In genomic region chr5:65307088-65307487, GRCh38 we compare ENCODE assay signal across 33 cellular contexts.
"Had no signal": no experiment of that assay in that cellular context is flagged by ENCODE, and none has a peak within 500 bp of the region (broad histone marks: within the 10 kb centered on the region; RNA-seq: fewer than 3 reads in every experiment).

No MANE protein-coding gene starts in this region.

- H3K27me3 Mint-ChIP-seq: activated B cell treated with CpG ODN at 0.5 μM for 24 hours; activated CD8-positive, alpha-beta memory T cell treated with anti-CD3 and anti-CD28 coated beads, Interleukin-2, amount 10 ng/mL, durations not matched to agents 7 days and 5 days; brain; naive thymus-derived CD4-positive, alpha-beta T cell; stimulated activated memory B cell treated with anti-CD40 and anti-IgM and Interleukin-4, amounts not matched to agents 10 μg/mL and 1 μg/mL and 100 μg/mL, for 72 hours; stimulated activated naive CD8-positive, alpha-beta T cell treated with anti-CD3 and anti-CD28 coated beads, Interleukin-15, amount 100 ng/mL, for 72 hours had no signal

- H3K4me1 Mint-ChIP-seq: activated B cell treated with CpG ODN at 0.5 μM for 24 hours; activated CD8-positive, alpha-beta memory T cell treated with anti-CD3 and anti-CD28 coated beads, Interleukin-2, amount 10 ng/mL, durations not matched to agents 7 days and 5 days; brain; naive thymus-derived CD4-positive, alpha-beta T cell; stimulated activated memory B cell treated with anti-CD40 and anti-IgM and Interleukin-4, amounts not matched to agents 10 μg/mL and 1 μg/mL and 100 μg/mL, for 72 hours; stimulated activated naive CD8-positive, alpha-beta T cell treated with anti-CD3 and anti-CD28 coated beads, Interleukin-15, amount 100 ng/mL, for 72 hours had no signal

- H3K79me2 ChIP-seq: hepatocyte had no signal

- H3K4me1 ChIP-seq: pancreas, prostate gland, thyroid gland, upper lobe of left lung, vagina had no signal

- H3K9me3 Mint-ChIP-seq: activated B cell treated with CpG ODN at 0.5 μM for 24 hours; activated naive CD4-positive, alpha-beta T cell treated with anti-CD3 and anti-CD28 coated beads, Interleukin-2, amount 50 U/mL, for 72 hours; naive thymus-derived CD4-positive, alpha-beta T cell; stimulated activated memory B cell treated with anti-CD40 and anti-IgM and Interleukin-4, amounts not matched to agents 10 μg/mL and 1 μg/mL and 100 μg/mL, for 72 hours; stimulated activated naive CD8-positive, alpha-beta T cell treated with anti-CD3 and anti-CD28 coated beads, Interleukin-15, amount 100 ng/mL, for 72 hours; T-helper 2 cell treated with Interferon-gamma antibody and Interleukin-4, amounts not matched to agents 5 μg/mL and 100 μg/mL, for 36 hours had no signal

- H3K36me3 ChIP-seq: cardiac muscle cell, pancreas, prostate gland, thyroid gland, upper lobe of left lung, vagina had no signal

- H3K4me2 ChIP-seq: hepatocyte had no signal

- H3K4me3 ChIP-seq: cardiac muscle cell, hepatocyte, pancreas, prostate gland, thyroid gland, upper lobe of left lung, vagina had no signal

- H3K9me3 ChIP-seq: pancreas, prostate gland, thyroid gland, upper lobe of left lung, vagina had no signal

- H2AFZ ChIP-seq: hepatocyte had no signal

- H3K4me3 Mint-ChIP-seq: activated B cell treated with CpG ODN at 0.5 μM for 24 hours; activated CD8-positive, alpha-beta memory T cell treated with anti-CD3 and anti-CD28 coated beads, Interleukin-2, amount 10 ng/mL, durations not matched to agents 7 days and 5 days; activated CD8-positive, alpha-beta T cell treated with anti-CD3 and anti-CD28 coated beads, Interleukin-2, amount 10 ng/mL, durations not matched to agents 7 days and 5 days; brain; naive thymus-derived CD4-positive, alpha-beta T cell; stimulated activated memory B cell treated with anti-CD40 and anti-IgM and Interleukin-4, amounts not matched to agents 10 μg/mL and 1 μg/mL and 100 μg/mL, for 72 hours; stimulated activated naive CD8-positive, alpha-beta T cell treated with anti-CD3 and anti-CD28 coated beads, Interleukin-15, amount 100 ng/mL, for 72 hours; T-helper 2 cell treated with Interferon-gamma antibody and Interleukin-4, amounts not matched to agents 5 μg/mL and 100 μg/mL, for 36 hours had no signal

- H3K36me3 Mint-ChIP-seq: activated CD8-positive, alpha-beta memory T cell treated with anti-CD3 and anti-CD28 coated beads, Interleukin-2, amount 10 ng/mL, durations not matched to agents 7 days and 5 days; activated naive CD4-positive, alpha-beta T cell treated with anti-CD3 and anti-CD28 coated beads, Interleukin-2, amount 50 U/mL, for 72 hours; naive thymus-derived CD4-positive, alpha-beta T cell; stimulated activated memory B cell treated with anti-CD40 and anti-IgM and Interleukin-4, amounts not matched to agents 10 μg/mL and 1 μg/mL and 100 μg/mL, for 72 hours had no signal

- ATAC-seq: activated CD8-positive, alpha-beta memory T cell treated with anti-CD3 and anti-CD28 coated beads, Interleukin-2, amount 10 ng/mL, durations not matched to agents 7 days and 5 days; activated CD8-positive, alpha-beta T cell treated with anti-CD3 and anti-CD28 coated beads, Interleukin-2, amount 10 ng/mL, durations not matched to agents 7 days and 5 days; activated naive CD4-positive, alpha-beta T cell treated with anti-CD3 and anti-CD28 coated beads, Interleukin-2, amount 50 U/mL, for 72 hours; left colon; naive thymus-derived CD4-positive, alpha-beta T cell; pancreas; sciatic nerve; stimulated activated memory B cell treated with anti-CD40 and anti-IgM and Interleukin-4, amounts not matched to agents 10 μg/mL and 1 μg/mL and 100 μg/mL, for 72 hours; stimulated activated naive CD8-positive, alpha-beta T cell treated with anti-CD3 and anti-CD28 coated beads, Interleukin-15, amount 100 ng/mL, for 72 hours had no signal

- H3K27ac ChIP-seq: cardiac muscle cell, pancreas, prostate gland, thyroid gland, upper lobe of left lung, vagina had no signal

- FAIRE-seq: endothelial cell of umbilical vein, frontal cortex, keratinocyte, pancreas, small intestine had no signal

- H3K27ac Mint-ChIP-seq: activated B cell treated with CpG ODN at 0.5 μM for 24 hours; activated CD8-positive, alpha-beta memory T cell treated with anti-CD3 and anti-CD28 coated beads, Interleukin-2, amount 10 ng/mL, durations not matched to agents 7 days and 5 days; activated CD8-positive, alpha-beta T cell treated with anti-CD3 and anti-CD28 coated beads, Interleukin-2, amount 10 ng/mL, durations not matched to agents 7 days and 5 days; activated naive CD4-positive, alpha-beta T cell treated with anti-CD3 and anti-CD28 coated beads, Interleukin-2, amount 50 U/mL, for 72 hours; brain; naive thymus-derived CD4-positive, alpha-beta T cell; stimulated activated memory B cell treated with anti-CD40 and anti-IgM and Interleukin-4, amounts not matched to agents 10 μg/mL and 1 μg/mL and 100 μg/mL, for 72 hours; stimulated activated naive CD8-positive, alpha-beta T cell treated with anti-CD3 and anti-CD28 coated beads, Interleukin-15, amount 100 ng/mL, for 72 hours; T-helper 2 cell treated with Interferon-gamma antibody and Interleukin-4, amounts not matched to agents 5 μg/mL and 100 μg/mL, for 36 hours had no signal

- H3K27me3 ChIP-seq: cardiac muscle cell, hepatocyte, pancreas, thyroid gland, upper lobe of left lung, vagina had no signal

- DNase-seq: activated B cell treated with CpG ODN at 0.5 μM for 24 hours; activated CD8-positive, alpha-beta memory T cell treated with anti-CD3 and anti-CD28 coated beads, Interleukin-2, amount 10 ng/mL, durations not matched to agents 7 days and 5 days; activated CD8-positive, alpha-beta T cell treated with anti-CD3 and anti-CD28 coated beads, Interleukin-2, amount 10 ng/mL, durations not matched to agents 7 days and 5 days; activated naive CD4-positive, alpha-beta T cell; activated T-cell treated with anti-CD3 and anti-CD28 coated beads, Interleukin-2, amount 50 U/mL, for 48 hours; aorta; glutamatergic neuron; left colon; mammary epithelial cell; midbrain; naive thymus-derived CD4-positive, alpha-beta T cell; pancreas; retina; small intestine; stimulated activated CD4-positive, alpha-beta T cell treated with anti-CD3 and anti-CD28 coated beads, Interleukin-1b, Interleukin-23, amount 100 ng/mL, for 48 hours; stimulated activated CD4-positive, alpha-beta T cell treated with anti-CD3 and anti-CD28 coated beads, Interleukin-4, amount 100 ng/mL, for 4 hours; stimulated activated CD8-positive, alpha-beta memory T cell treated with anti-CD3 and anti-CD28 coated beads, Interleukin-4, amount 100 ng/mL, for 48 hours; stimulated activated naive CD8-positive, alpha-beta T cell treated with anti-CD3 and anti-CD28 coated beads, Interleukin-15, amount 100 ng/mL, for 72 hours; T-helper 1 cell; thyroid gland; upper lobe of left lung had no signal
